In genomic region chr7:76930416-76930815, GRCh38 we compare ENCODE assay signal across 4 cellular contexts.
A peak's percentile ranks its signal among the peaks of the same experiment; 100 is the strongest.
DNase-seq lines count a peak whose midpoint lies in the region; ATAC-seq, FAIRE-seq and TF ChIP-seq lines count a peak whose summit lies in the region.
"Not testable (repeated sequence)": the region's sequence is repeated elsewhere in the genome, so short reads cannot be mapped to it uniquely, and the experiment has no call there.

No MANE protein-coding gene starts in this region.

- peak; percentile 90 for ATAC-seq in left lobe of liver
- ATAC-seq in right lobe of liver: peak; percentile 63 to 83 (median 72)

- H3K4me3 ChIP-seq in bronchial epithelial cell (ENCODE audit: low read depth, low read length); right lobe of liver: not testable (repeated sequence)

- DNase-seq in GM12891 (ENCODE audit: insufficient read length, low spot score); bronchial epithelial cell (ENCODE audit: low read depth): not testable (repeated sequence)
- DNase-seq in left lobe of liver (ENCODE audit: low spot score) (peak; percentile 51), right lobe of liver (peak; percentile 16 to 51 (median 47))

- H3K27ac ChIP-seq in right lobe of liver: not testable (repeated sequence)

- not testable (repeated sequence) for H3K9me3 ChIP-seq in right lobe of liver

- H3K27me3 ChIP-seq in bronchial epithelial cell (ENCODE audit: control insufficient read depth, insufficient read depth, low read length); right lobe of liver: not testable (repeated sequence)

- not testable (repeated sequence) for H3K4me1 ChIP-seq in right lobe of liver

- FAIRE-seq in GM12891 (lab: Jason Lieb, UNC) (peak; percentile 82), bronchial epithelial cell (lab: Jason Lieb, UNC) (peak; percentile 55)

- not testable (repeated sequence) for TF ChIP-seq CTCF in bronchial epithelial cell (IDR thresholded peaks at IDR 0.05; ENCODE audit: insufficient read depth, low read length, severe bottlenecking); right lobe of liver (IDR thresholded peaks at IDR 0.05)

- not testable (repeated sequence) for H3K36me3 ChIP-seq in bronchial epithelial cell (ENCODE audit: control insufficient read depth, insufficient read depth, low read length); right lobe of liver

- intact Hi-C loops in right lobe of liver (cut with DNase I): not testable (repeated sequence)

- not testable (repeated sequence) for TF ChIP-seq POLR2A in GM12891 (IDR thresholded peaks at IDR 0.05; ENCODE audit: low read depth, low read length); right lobe of liver (IDR thresholded peaks at IDR 0.05)

- WGBS in right lobe of liver (ENCODE audit: insufficient coverage, low coverage, low lambda C conversion rate, missing lambda C conversion rate): 47% methylated on average over 4 of the region's 5 CpGs
